Comparison of ENCODE assay signal across 9 cellular contexts in genomic region chr12:30164937-30165336, GRCh38.
"Had no signal": no experiment of that assay in that cellular context is flagged by ENCODE, and none has a peak within 500 bp of the region (broad histone marks: within the 10 kb centered on the region; RNA-seq: fewer than 3 reads in every experiment).

No MANE protein-coding gene starts in this region.

- H3K4me3 ChIP-seq: GM23248, HAP-1, K562 had no signal

- H3K9me3 ChIP-seq: HAP-1 had no signal

- H3K4me3 Mint-ChIP-seq: HFFc6 had no signal

- H3K4me1 ChIP-seq: HAP-1 had no signal

- H3K9me3 Mint-ChIP-seq: HFFc6 had no signal

- ATAC-seq: HCT116, HepG2, K562 had no signal

- H3K27ac Mint-ChIP-seq: HFFc6 had no signal

- H2AFZ ChIP-seq: GM23248 had no signal

- H3K36me3 ChIP-seq: HAP-1 had no signal

- H3K27ac ChIP-seq: GM23248, HL-60 had no signal

- DNase-seq: GM23248, H7, HFFc6, KG1 had no signal
